In genomic region chr7:92836489-92837213, GRCh38 we compare ENCODE assay signal across 8 cellular contexts. TPM values are rescaled to one million over a fixed set of nuclear protein-coding genes. Genes with fewer than 3 reads are reported as not detected.
DNase-seq lines count a peak whose midpoint lies in the region; ATAC-seq, FAIRE-seq and TF ChIP-seq lines count a peak whose summit lies in the region.

Gene CDK6, minus strand, starts transcription at chr7:92836573. Its CDS starts 3,250 bp downstream, at chr7:92833323.

- peak within 1 kb of the TSS; percentile 61 to 85 for H3K9ac ChIP-seq in colonic mucosa (ENCODE audit: low read depth in 2 of 2, low read length in 2 of 2)
- peak within 1 kb of the TSS; percentile 95 for H3K9ac ChIP-seq in HepG2 (ENCODE audit: insufficient read depth, low read depth, low read length)

- in situ Hi-C loops in HepG2 (cut with HindIII; ENCODE audit: extremely low pct_ligation_motif_present, low pct_unique_long_range_greater_than_20kb) = loop anchor here (10.0 kb wide), 1 partner anchor 218 kb away; no protein-coding TSS in a partner anchor

- peaks cover 6% of the 10 kb centered on the region; the same call in 1 of the 2 replicates for H4K20me1 ChIP-seq in DOHH2 (ENCODE audit: control insufficient read depth, insufficient read depth, low read depth, low read length)
- H4K20me1 ChIP-seq in HepG2 (ENCODE audit: insufficient read depth, low read length) = no peaks in the 10 kb centered on the region

- H3K27ac ChIP-seq in DOHH2 (ENCODE audit: low read depth, low read length) (peak within 1 kb of the TSS; percentile 88), colonic mucosa (peak within 1 kb of the TSS; percentile 87), HepG2 (ENCODE audit: extremely low read length, insufficient read depth, low read length) (peak within 1 kb of the TSS; percentile 94)

- DNase-seq in MG63 (peak; percentile 75), colonic mucosa (peak; percentile 76), HepG2 (ENCODE audit: low spot score) (peak; percentile 55), putamen (ENCODE audit: low spot score) (no peak)
- peak; percentile 75 for DNase-seq in stimulated activated CD4-positive, alpha-beta T cell treated with anti-CD3 and anti-CD28 coated beads, Interleukin-4, amount 100 ng/mL, for 24 hours

- peak within 1 kb of the TSS; percentile 95 for H3K4me2 ChIP-seq in DOHH2 (ENCODE audit: low read length)
- peak within 1 kb of the TSS; percentile 98 for H3K4me2 ChIP-seq in HepG2 (ENCODE audit: low read depth, low read length)

- peak; percentile 58 to 71; a peak in 3 of 4 replicates for TF ChIP-seq POLR2A in HepG2 (IDR thresholded peaks at IDR 0.05; ENCODE audit: insufficient read depth in 1 of 2, low read depth in 2 of 2, low read length in 2 of 2)

- H3K27me3 ChIP-seq in DOHH2 (ENCODE audit: control insufficient read depth, low read length) (peaks cover 46% of the 10 kb centered on the region), MG63 (no peaks in the 10 kb centered on the region), colonic mucosa (no peaks in the 10 kb centered on the region), HepG2 (ENCODE audit: control insufficient read depth in 1 of 2, insufficient read depth in 2 of 2, low read length in 2 of 2) (no peaks in the 10 kb centered on the region; a peak in 1 of 5 replicates)

- POLR2A ChIA-PET in HepG2 (lab: Yijun Ruan, JAX) = interaction anchor here (0.7 to 2.9 kb wide), 7 partner anchors 10 to 257 kb away, joined by 3 to 44 read pairs (median 6); partner anchors contain the start of gene FAM133B

- H2AFZ ChIP-seq in HepG2 (ENCODE audit: low read length) = peak within 1 kb of the TSS; percentile 34

- no TSS peak for BruUV-seq in HepG2 (replicated peaks; lab: Mats Ljungman, UMichigan)

- TF ChIP-seq EP300 in HepG2 (IDR thresholded peaks at IDR 0.05; ENCODE audit: low read depth in 2 of 2, low read length in 2 of 2) (no peak), HepG2 (CRISPR knock-in tag; IDR thresholded peaks at IDR 0.05; ENCODE audit: borderline replicate concordance) (no peak)

- TF ChIP-seq RAD21 in HepG2 (CRISPR knock-in tag; IDR thresholded peaks at IDR 0.05) = no peak

- H3F3A ChIP-seq in DOHH2 (ENCODE audit: control insufficient read depth, insufficient read depth) = peaks cover 17% of the 10 kb centered on the region

- H3K36me3 ChIP-seq in DOHH2 (ENCODE audit: control insufficient read depth, low read length) = peaks cover 18% of the 10 kb centered on the region
- H3K36me3 ChIP-seq in MG63 = peaks cover 13% of the 10 kb centered on the region
- H3K36me3 ChIP-seq in colonic mucosa = no peaks in the 10 kb centered on the region
- no peaks in the 10 kb centered on the region; a peak in 3 of 5 replicates for H3K36me3 ChIP-seq in HepG2 (replicated peaks in 1 of 2; ENCODE audit: control insufficient read depth in 1 of 2, insufficient read depth in 2 of 2, low read length in 2 of 2)

- CTCF ChIA-PET in HepG2 (lab: Yijun Ruan, JAX; ENCODE audit: low intra/inter-chr PET ratio, low total read pairs) = no interaction called here

- ATAC-seq in GM21737 (IDR thresholded peaks at IDR 0.05; ENCODE audit: unreplicated experiment) (peak; percentile 25), HepG2 (peak; percentile 60)
- peak; percentile 21 to 22 for ATAC-seq in activated CD4-positive, CD25-positive, alpha-beta regulatory T cell treated with anti-CD3 and anti-CD28 coated beads, Interleukin-2, amount 50 U/mL, for 24 hours

- H3K9me3 ChIP-seq in DOHH2 (ENCODE audit: control insufficient read depth, insufficient read depth, low read length) = no peaks in the 10 kb centered on the region
- no peaks in the 10 kb centered on the region for H3K9me3 ChIP-seq in MG63
- no peaks in the 10 kb centered on the region for H3K9me3 ChIP-seq in colonic mucosa
- no peaks in the 10 kb centered on the region for H3K9me3 ChIP-seq in HepG2 (ENCODE audit: low read length)

- H3K4me1 ChIP-seq in DOHH2 (ENCODE audit: control insufficient read depth, low read length) = peaks cover 16% of the 10 kb centered on the region
- H3K4me1 ChIP-seq in colonic mucosa = no peaks in the 10 kb centered on the region
- peaks cover 14% of the 10 kb centered on the region; the same call in 1 of the 2 replicates for H3K4me1 ChIP-seq in HepG2 (ENCODE audit: insufficient read depth, low read length)

- no peak for FAIRE-seq in HepG2 (lab: Jason Lieb, UNC)

- H3K79me2 ChIP-seq in DOHH2 (ENCODE audit: control insufficient read depth, low read length) = peaks cover 42% of the 10 kb centered on the region
- H3K79me2 ChIP-seq in HepG2 (ENCODE audit: insufficient read depth, low read length) = peaks cover 48% of the 10 kb centered on the region

- no peak for TF ChIP-seq CTCF in DOHH2 (IDR thresholded peaks at IDR 0.05; ENCODE audit: low read depth, low read length, poor library complexity, severe bottlenecking)
- no peak for TF ChIP-seq CTCF in colonic mucosa (IDR thresholded peaks at IDR 0.05)
- TF ChIP-seq CTCF in HepG2 (CRISPR knock-in tag; IDR thresholded peaks at IDR 0.05) = 0 out of 2 replicates have a peak, but pooled peaks have one; percentile 20

- no peaks in the 10 kb centered on the region for H3K9me2 ChIP-seq in DOHH2 (replicated peaks; ENCODE audit: control insufficient read depth, low read length)

- intact Hi-C loops in colonic mucosa (cut with DNase I) (no loop called here), HepG2 (cut with micrococcal nuclease; ENCODE audit: unreplicated experiment) (loop anchor here (1.0 kb wide), 1 partner anchor 219 kb away; no protein-coding TSS in a partner anchor)

- under 1% methylated on average over 45 of the region's 66 CpGs for WGBS in HepG2 (ENCODE audit: low lambda C conversion rate)

- H3K4me3 ChIP-seq in DOHH2 (ENCODE audit: low read length) (peak within 1 kb of the TSS; percentile 92), MG63 (peak within 1 kb of the TSS; percentile 74), colonic mucosa (peak within 1 kb of the TSS; percentile 77), HepG2 (replicated peaks in 1 of 3; ENCODE audit: insufficient read depth in 1 of 3, low read depth in 2 of 3, low read length in 3 of 3) (peak within 1 kb of the TSS; percentile 93 to 99 (median 94))

TF ChIP-seq in HepG2, 621 proteins besides CTCF, POLR2A, EP300 and RAD21 (continues in another document):
- TF ChIP-seq CREM (IDR thresholded peaks at IDR 0.05) = 0 out of 2 replicates have a peak, but pooled peaks have one; percentile 12
- no peak for TF ChIP-seq CREM (CRISPR knock-in tag; IDR thresholded peaks at IDR 0.05)
- TF ChIP-seq AGO2 (optimal IDR thresholded peaks at IDR 0.05; ENCODE audit: low read depth, low read length) = no peak
- TF ChIP-seq ZBTB26 (CRISPR knock-in tag; IDR thresholded peaks at IDR 0.05; ENCODE audit: borderline replicate concordance) = no peak
- TF ChIP-seq FOSL1 (CRISPR knock-in tag; IDR thresholded peaks at IDR 0.05; ENCODE audit: borderline replicate concordance) = no peak
- 0 out of 2 replicates have a peak, but pooled peaks have one; percentile 9 for TF ChIP-seq ZNF333 (CRISPR knock-in tag; IDR thresholded peaks at IDR 0.05; ENCODE audit: borderline replicate concordance)
- TF ChIP-seq HNRNPH1 (optimal IDR thresholded peaks at IDR 0.05; ENCODE audit: low read depth, low read length) = no peak
- no peak for TF ChIP-seq ISX (CRISPR knock-in tag; conservative IDR thresholded peaks at IDR 0.05)
- TF ChIP-seq GATA4 (IDR thresholded peaks at IDR 0.05; ENCODE audit: borderline replicate concordance, low read depth) = no peak
- TF ChIP-seq, protein P1, sequence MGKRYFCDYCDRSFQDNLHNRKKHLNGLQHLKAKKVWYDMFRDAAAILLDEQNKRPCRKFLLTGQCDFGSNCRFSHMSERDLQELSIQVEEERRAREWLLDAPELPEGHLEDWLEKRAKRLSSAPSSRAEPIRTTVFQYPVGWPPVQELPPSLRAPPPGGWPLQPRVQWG (CRISPR knock-in tag; IDR thresholded peaks at IDR 0.05; ENCODE audit: borderline replicate concordance, low read depth) = no peak
- TF ChIP-seq ZNF720 (CRISPR knock-in tag; IDR thresholded peaks at IDR 0.05) = no peak
- no peak for TF ChIP-seq ZNF460 (CRISPR knock-in tag; IDR thresholded peaks at IDR 0.05; ENCODE audit: borderline replicate concordance)

RNA-seq across cellular contexts. Expression of gene CDK6, which starts in this region (rescaled TPM):
- 30.7 and 38.1 TPM in 2 replicates for total RNA-seq in MG63 (2014; rRNA removed; shearing (Covaris generic); ENCODE audit: low replicate concordance)
- total RNA-seq in colonic mucosa (10 to 100 TPM; 37.1 to 55.4 TPM), HepG2 (2016; rRNA removed; fragmentation: Illumina TruSeq; extraction: Trizol) (90.8 and 134 TPM in 2 replicates)
- total RNA-seq in HepG2 (2016; cell fraction: cytosol; rRNA removed; fragmentation: Illumina TruSeq; extraction: Trizol; ENCODE audit: low read depth) = 5.1 and 5.5 TPM in 2 replicates
- total RNA-seq in HepG2 (2016; cell fraction: insoluble cytoplasmic fraction; rRNA removed; fragmentation: Illumina TruSeq; extraction: Trizol) = 84.9 and 123 TPM in 2 replicates
- total RNA-seq in HepG2 (2016; cell fraction: membrane; rRNA removed; fragmentation: Illumina TruSeq; extraction: Trizol) = 29.2 and 30.5 TPM in 2 replicates
- 119 and 130 TPM in 2 replicates for total RNA-seq in HepG2 (2016; cell fraction: nucleus; rRNA removed; fragmentation: Illumina TruSeq; extraction: Trizol)
- 25.6 and 34.6 TPM in 2 replicates for polyA plus RNA-seq in HepG2 (2011; rRNA removed)
- 18.5 and 23.7 TPM in 2 replicates for polyA plus RNA-seq in HepG2 (2011; cell fraction: cytosol; rRNA removed)
- 43.9 and 53.9 TPM in 2 replicates for polyA plus RNA-seq in HepG2 (2011; cell fraction: nucleus; rRNA removed)
- 20.9 and 27.3 TPM in 2 replicates for polyA plus RNA-seq in HepG2 (2012)
- 1.4 and 1.7 TPM in 2 replicates for polyA plus RNA-seq in HepG2 (2016; cell fraction: cytosol; fragmentation: Illumina TruSeq; extraction: Trizol; ENCODE audit: low read depth)
- polyA plus RNA-seq in HepG2 (2016; cell fraction: insoluble cytoplasmic fraction; fragmentation: Illumina TruSeq; extraction: Trizol; ENCODE audit: low read depth) = 58.7 and 59.6 TPM in 2 replicates
- polyA plus RNA-seq in HepG2 (2016; cell fraction: membrane; fragmentation: Illumina TruSeq; extraction: Trizol; ENCODE audit: low read depth) = 5.4 and 5.9 TPM in 2 replicates
- polyA plus RNA-seq in HepG2 (2016; cell fraction: nucleus; fragmentation: Illumina TruSeq; extraction: Trizol; ENCODE audit: insufficient read depth, low read depth) = 40.3 and 43.1 TPM in 2 replicates
- 69.1 and 135 TPM in 2 replicates for polyA minus RNA-seq in HepG2 (2011; rRNA and poly(A)+ RNA removed; ENCODE audit: low replicate concordance)
- polyA minus RNA-seq in HepG2 (2011; cell fraction: cytosol; rRNA and poly(A)+ RNA removed) = 85.6 and 90.1 TPM in 2 replicates
- 219 and 264 TPM in 2 replicates for polyA minus RNA-seq in HepG2 (2011; cell fraction: nucleus; rRNA and poly(A)+ RNA removed)
